8 cellular contexts compared by ENCODE assay signal in genomic region chr17:62065611-62066468, GRCh38. TPM values are rescaled to one million over a fixed set of nuclear protein-coding genes. Genes with fewer than 3 reads are reported as not detected.
DNase-seq lines count a peak whose midpoint lies in the region; ATAC-seq and TF ChIP-seq lines count a peak whose summit lies in the region.

No MANE protein-coding gene starts in this region.

- POLR2A ChIA-PET in activated naive CD8-positive, alpha-beta T cell treated with anti-CD3 and anti-CD28 coated beads, Interleukin-2, amount 10 ng/mL, durations not matched to agents 7 days and 5 days (lab: Charles Lee) = interaction anchor here (1.0 to 3.3 kb wide), 2 partner anchors 10 to 203 kb away, joined by 3 to 29 read pairs; partner anchors contain the start of gene BRIP1

- peaks cover 13% of the 10 kb centered on the region for H3K36me3 Mint-ChIP-seq in activated naive CD8-positive, alpha-beta T cell treated with anti-CD3 and anti-CD28 coated beads, Interleukin-2, amount 10 ng/mL, durations not matched to agents 7 days and 5 days
- H3K36me3 Mint-ChIP-seq in osteocyte (ENCODE audit: unreplicated experiment) = peaks cover 7% of the 10 kb centered on the region

- ATAC-seq in HG02678 (IDR thresholded peaks at IDR 0.05; ENCODE audit: unreplicated experiment) = peak; percentile 95
- ATAC-seq in activated naive CD8-positive, alpha-beta T cell treated with anti-CD3 and anti-CD28 coated beads, Interleukin-2, amount 10 ng/mL, durations not matched to agents 7 days and 5 days (ENCODE audit: low read depth) = peak; percentile 94

- WGBS in thymus = 3% methylated on average over 51 of the region's 51 CpGs

- peak overlapping the region; percentile 99 for H3K27ac Mint-ChIP-seq in activated naive CD8-positive, alpha-beta T cell treated with anti-CD3 and anti-CD28 coated beads, Interleukin-2, amount 10 ng/mL, durations not matched to agents 7 days and 5 days
- H3K27ac Mint-ChIP-seq in osteocyte (ENCODE audit: unreplicated experiment) = peak overlapping the region; percentile 100

- TF ChIP-seq CTCF in GM12872 (IDR thresholded peaks at IDR 0.05; ENCODE audit: insufficient read depth, low read depth, low read length) (peak; percentile 76), osteocyte (IDR thresholded peaks at IDR 0.05) (peak; percentile 96)

- no peaks in the 10 kb centered on the region for H3K9me3 Mint-ChIP-seq in activated naive CD8-positive, alpha-beta T cell treated with anti-CD3 and anti-CD28 coated beads, Interleukin-2, amount 10 ng/mL, durations not matched to agents 7 days and 5 days
- no peaks in the 10 kb centered on the region for H3K9me3 Mint-ChIP-seq in osteocyte (ENCODE audit: unreplicated experiment)

- H3K27me3 Mint-ChIP-seq in activated naive CD8-positive, alpha-beta T cell treated with anti-CD3 and anti-CD28 coated beads, Interleukin-2, amount 10 ng/mL, durations not matched to agents 7 days and 5 days = no peaks in the 10 kb centered on the region
- no peaks in the 10 kb centered on the region for H3K27me3 Mint-ChIP-seq in osteocyte (ENCODE audit: unreplicated experiment)

- no peaks in the 10 kb centered on the region for H3K9me3 ChIP-seq in thymus (ENCODE audit: control insufficient read depth)

- H3K4me1 ChIP-seq in thymus (ENCODE audit: control insufficient read depth, insufficient read depth, low read length) = peaks cover 6% of the 10 kb centered on the region

- H3K4me1 Mint-ChIP-seq in activated naive CD8-positive, alpha-beta T cell treated with anti-CD3 and anti-CD28 coated beads, Interleukin-2, amount 10 ng/mL, durations not matched to agents 7 days and 5 days = peaks cover 25% of the 10 kb centered on the region
- peaks cover 30% of the 10 kb centered on the region for H3K4me1 Mint-ChIP-seq in osteocyte (ENCODE audit: unreplicated experiment)

- H3K27me3 ChIP-seq in thymus (ENCODE audit: control insufficient read depth, insufficient read depth) = no peaks in the 10 kb centered on the region

- H3K4me3 ChIP-seq in thymus (ENCODE audit: low read length) = peak overlapping the region; percentile 98

- DNase-seq in NCI-H1105 treated with DMSO at 0.1 percent for 48 hours (lab: John Stamatoyannopoulos, UW) (peak; percentile 96), SKM-1 treated with dmso at 0.1 percent for 144 hours (lab: John Stamatoyannopoulos, UW; ENCODE audit: unreplicated experiment) (peak; percentile 94), head of caudate nucleus (peak; percentile 96 to 100 (median 99)), osteocyte (ENCODE audit: extremely low spot score, unreplicated experiment) (peak; percentile 99)
- DNase-seq in activated naive CD8-positive, alpha-beta T cell treated with anti-CD3 and anti-CD28 coated beads, Interleukin-2, amount 10 ng/mL, durations not matched to agents 7 days and 5 days = peak; percentile 96

- H3K36me3 ChIP-seq in thymus (ENCODE audit: control insufficient read depth, insufficient read depth) = no peaks in the 10 kb centered on the region

- H3K27ac ChIP-seq in thymus (ENCODE audit: low read depth) = peak overlapping the region; percentile 99

- peak overlapping the region; percentile 97 for H3K4me3 Mint-ChIP-seq in activated naive CD8-positive, alpha-beta T cell treated with anti-CD3 and anti-CD28 coated beads, Interleukin-2, amount 10 ng/mL, durations not matched to agents 7 days and 5 days
- peak overlapping the region; percentile 97 for H3K4me3 Mint-ChIP-seq in osteocyte (ENCODE audit: unreplicated experiment)

- intact Hi-C loops in head of caudate nucleus (cut with DNase I) = loop anchor here (5.0 kb wide), 2 partner anchors 139 to 654 kb away; partner anchors contain the start of gene INTS2

RNA-seq across cellular contexts. Expression of gene MED13, which starts 0.8 kb away (rescaled TPM):
- total RNA-seq in activated naive CD8-positive, alpha-beta T cell treated with anti-CD3 and anti-CD28 coated beads, Interleukin-2, amount 10 ng/mL, durations not matched to agents 7 days and 5 days = 10 to 100 TPM; 54.6 to 58.5 TPM
- 69.7 and 78.7 TPM in 2 replicates for total RNA-seq in osteocyte
- 12.0 TPM for polyA plus RNA-seq in thymus

Comparison
In these comparisons a context has a peak if more than half of its experiments do, and no peak if none do; other contexts are left out.
1. Peak in every context shown above with its lines: DNase-seq, ATAC-seq, H3K4me3 ChIP-seq and H3K27ac ChIP-seq.